Comparison of ENCODE assay signal across 17 cellular contexts in the genomic region with DNA sequence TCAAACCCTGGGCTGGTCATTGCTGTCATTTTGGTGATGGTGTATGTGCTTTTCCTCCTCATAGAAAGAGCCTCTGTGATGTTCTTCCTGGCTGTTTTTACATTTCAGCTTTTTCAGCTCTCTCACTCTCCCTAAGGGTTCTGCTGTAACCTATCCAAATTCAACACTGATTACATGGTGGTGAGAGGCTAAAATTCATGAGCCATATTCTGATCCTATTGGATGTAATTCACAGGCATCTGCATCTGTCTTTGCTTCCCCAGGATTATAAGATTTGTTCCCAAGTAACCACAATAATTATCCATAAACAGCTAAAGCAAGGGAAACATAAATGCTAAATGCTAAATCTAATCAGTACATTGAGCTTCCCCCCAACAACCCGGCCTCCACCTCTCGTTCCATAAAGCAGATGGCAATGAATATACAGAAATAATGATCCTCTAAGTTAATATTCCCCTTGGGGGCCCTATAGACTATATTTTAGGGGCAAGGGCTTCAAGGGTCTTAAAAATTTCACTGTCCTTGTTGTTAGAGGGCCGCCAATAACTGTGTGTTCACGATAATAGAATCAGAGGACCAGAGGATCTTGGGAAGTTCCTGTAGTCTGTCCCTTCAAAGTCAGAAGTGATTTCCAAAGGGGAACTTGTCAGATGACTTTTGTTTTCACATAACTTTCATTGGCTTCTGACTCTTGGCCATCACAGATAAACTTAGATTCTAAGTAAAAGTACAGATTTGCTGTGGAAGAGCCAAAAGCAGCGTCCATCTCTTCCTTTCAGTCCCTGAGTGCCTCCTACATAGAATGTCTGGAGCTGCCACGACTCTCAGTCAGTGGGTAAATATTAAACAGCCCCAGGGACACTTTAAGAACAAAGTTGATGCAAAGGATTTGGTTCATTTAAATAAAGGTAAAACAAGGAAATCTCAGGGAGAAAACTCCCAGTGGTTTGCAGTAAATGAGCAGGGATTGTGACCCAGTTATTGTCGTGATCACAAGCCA.
DNase-seq lines count a peak whose midpoint lies in the region; ATAC-seq and TF ChIP-seq lines count a peak whose summit lies in the region.
"Had no signal": no experiment of that assay in that cellular context is flagged by ENCODE, and none has a peak within 500 bp of the region (broad histone marks: within the 10 kb centered on the region; RNA-seq: fewer than 3 reads in every experiment).

No MANE protein-coding gene starts in this region.

- no peak for TF ChIP-seq CTCF in gastroesophageal sphincter (IDR thresholded peaks at IDR 0.05)
- no peak for TF ChIP-seq CTCF in tibial nerve (IDR thresholded peaks at IDR 0.05)

- H3K4me3 ChIP-seq in adipocyte (ENCODE audit: low read length) (no peak overlapping the region), gastroesophageal sphincter (no peak overlapping the region), mucosa of rectum (ENCODE audit: low read length in 2 of 2) (no peak overlapping the region), tibial nerve (no peak overlapping the region)
- H3K4me3 ChIP-seq: suprapubic skin had no signal

- 64 to 66% methylated on average over 6 to 7 of the region's 7 CpGs for WGBS in gastroesophageal sphincter (ENCODE audit: low coverage in 1 of 2), 2 donors
- WGBS in tibial nerve, 2 donors, result 53 to 55% methylated on average over 7 of the region's 7 CpGs

- DNase-seq in adipocyte (ENCODE audit: low read depth) (peak; percentile 43), tibial nerve (ENCODE audit: low spot score in 2 of 2) (no peak), islet precursor cell (no peak)
- DNase-seq in stimulated activated CD4-positive, alpha-beta T cell treated with anti-CD3 and anti-CD28 coated beads, Interleukin-4, amount 100 ng/mL, for 4 hours, result no peak
- DNase-seq: activated CD4-positive, CD25-positive, alpha-beta regulatory T cell treated with anti-CD3 and anti-CD28 coated beads, Interleukin-2, amount 50 U/mL, for 72 hours; caudate nucleus; effector CD4-positive, alpha-beta T cell; KBM-7; NCI-H1092 treated with DMSO at 0.1 percent for 48 hours; SIG-M5 had no signal

- no peak for ATAC-seq in gastroesophageal sphincter
- ATAC-seq in HG03196 (IDR thresholded peaks at IDR 0.05; ENCODE audit: unreplicated experiment), result no peak
- no peak for ATAC-seq in GM19324 (IDR thresholded peaks at IDR 0.05; ENCODE audit: low FRiP score, unreplicated experiment)
- ATAC-seq: activated naive CD4-positive, alpha-beta T cell treated with anti-CD3 and anti-CD28 coated beads, Interleukin-2, amount 50 U/mL, for 72 hours had no signal

- H3K9me3 ChIP-seq in adipocyte (ENCODE audit: control insufficient read depth, low read length), result no peaks in the 10 kb centered on the region
- H3K9me3 ChIP-seq in gastroesophageal sphincter, result no peaks in the 10 kb centered on the region
- no peaks in the 10 kb centered on the region for H3K9me3 ChIP-seq in mucosa of rectum (ENCODE audit: control insufficient read depth in 2 of 2, low read length in 2 of 2)
- no peaks in the 10 kb centered on the region for H3K9me3 ChIP-seq in tibial nerve
- H3K9me3 ChIP-seq: suprapubic skin had no signal

- H3K36me3 ChIP-seq in adipocyte (ENCODE audit: control insufficient read depth, insufficient read depth, low read length, severe bottlenecking), result no peaks in the 10 kb centered on the region
- no peaks in the 10 kb centered on the region for H3K36me3 ChIP-seq in gastroesophageal sphincter
- no peaks in the 10 kb centered on the region for H3K36me3 ChIP-seq in mucosa of rectum (ENCODE audit: control insufficient read depth in 2 of 2, insufficient read depth in 2 of 2, low read length in 2 of 2)
- no peaks in the 10 kb centered on the region for H3K36me3 ChIP-seq in tibial nerve
- H3K36me3 ChIP-seq: suprapubic skin had no signal

- peaks cover 29% of the 10 kb centered on the region for H3K4me1 ChIP-seq in adipocyte (ENCODE audit: control insufficient read depth, insufficient read depth, low read length)
- no peaks in the 10 kb centered on the region for H3K4me1 ChIP-seq in gastroesophageal sphincter
- peaks cover 7 to 15% of the 10 kb centered on the region in 2 donors for H3K4me1 ChIP-seq in mucosa of rectum (ENCODE audit: control insufficient read depth in 2 of 2, insufficient read depth in 2 of 2, low read length in 2 of 2)
- peaks cover 0 to 35% (median 7%) of the 10 kb centered on the region in 4 donors for H3K4me1 ChIP-seq in tibial nerve
- H3K4me1 ChIP-seq: parathyroid adenoma had no signal

- H3K9ac ChIP-seq in adipocyte (ENCODE audit: low read length), result no peak overlapping the region
- H3K9ac ChIP-seq in mucosa of rectum (ENCODE audit: low read depth in 1 of 2, low read length in 2 of 2), result no peak overlapping the region
- H3K9ac ChIP-seq: parathyroid adenoma had no signal

- H3K27me3 ChIP-seq in adipocyte (replicated peaks; ENCODE audit: control insufficient read depth, insufficient read depth, low read length) (no peaks in the 10 kb centered on the region), gastroesophageal sphincter (no peaks in the 10 kb centered on the region), mucosa of rectum (ENCODE audit: control insufficient read depth in 2 of 2, insufficient read depth in 2 of 2, low read length in 2 of 2) (no peaks in the 10 kb centered on the region), tibial nerve (no peaks in the 10 kb centered on the region)
- H3K27me3 ChIP-seq: suprapubic skin had no signal

- H3K27ac ChIP-seq in gastroesophageal sphincter (peak overlapping the region in 3 of 4 donors; percentile 11 to 35 (median 17)), mucosa of rectum (ENCODE audit: low read depth in 2 of 2, low read length in 2 of 2) (peak overlapping the region; percentile 10 to 23), tibial nerve (peak overlapping the region; percentile 19 to 75 (median 56))
- H3K27ac ChIP-seq: parathyroid adenoma had no signal

- no peak for TF ChIP-seq POLR2A in gastroesophageal sphincter (IDR thresholded peaks at IDR 0.05)
- no peak for TF ChIP-seq POLR2A in tibial nerve (IDR thresholded peaks at IDR 0.05)

- no peak for TF ChIP-seq EP300 in gastroesophageal sphincter (IDR thresholded peaks at IDR 0.05)
- TF ChIP-seq EP300 in tibial nerve (IDR thresholded peaks at IDR 0.05), result peak in 1 of 2 donors; percentile 19
